ENCODE assay signal across 23 cellular contexts in the genomic region with DNA sequence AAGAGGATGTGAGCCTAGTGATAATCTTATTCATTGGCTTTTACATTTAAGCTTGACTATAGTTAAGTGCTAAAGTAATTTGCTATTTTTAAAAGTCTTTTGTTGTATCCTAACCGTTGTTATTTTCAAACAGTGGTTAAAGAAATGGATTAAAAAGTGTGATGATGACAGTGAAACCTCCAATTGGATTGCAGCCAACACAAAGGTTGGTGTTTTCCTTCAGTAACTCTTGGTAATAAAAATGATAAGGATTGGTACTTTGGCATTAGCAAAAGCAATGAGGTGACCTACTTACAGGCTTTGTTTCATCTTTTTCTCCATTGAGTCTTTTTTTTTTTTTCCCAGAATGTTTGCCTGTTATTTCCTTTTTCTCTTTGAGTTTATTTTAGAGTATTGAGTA.
"Had no signal": no experiment of that assay in that cellular context is flagged by ENCODE, and none has a peak within 500 bp of the region (broad histone marks: within the 10 kb centered on the region; RNA-seq: fewer than 3 reads in every experiment).

No MANE protein-coding gene starts in this region.

- H3K27ac ChIP-seq: brain microvascular endothelial cell, esophagus muscularis mucosa, foreskin keratinocyte, heart right ventricle, neutrophil, right lobe of liver, tibial nerve had no signal

- H3K27ac Mint-ChIP-seq: activated B cell treated with CpG ODN at 0.5 μM for 24 hours; activated CD4-positive, alpha-beta T cell treated with anti-CD3 and anti-CD28 coated beads for 36 hours; activated naive CD4-positive, alpha-beta T cell treated with anti-CD3 and anti-CD28 coated beads for 36 hours; activated naive CD8-positive, alpha-beta T cell treated with anti-CD3 and anti-CD28 coated beads for 36 hours; activated T-helper 1 cell treated with anti-CD3 and anti-CD28 coated beads, Interleukin-12 subunit alpha, Interleukin-12 subunit beta, Interleukin-2, Interleukin-4 antibody, amounts not matched to agents 30 ng/mL and 10 ng/mL and 1 ng/mL, durations not matched to agents 14 hours and 24 hours and 36 hours; nephron had no signal

- H3K9me3 Mint-ChIP-seq: activated B cell treated with CpG ODN at 0.5 μM for 24 hours; activated naive CD4-positive, alpha-beta T cell treated with anti-CD3 and anti-CD28 coated beads for 36 hours; activated naive CD8-positive, alpha-beta T cell treated with anti-CD3 and anti-CD28 coated beads for 36 hours; activated T-helper 1 cell treated with anti-CD3 and anti-CD28 coated beads, Interleukin-12 subunit alpha, Interleukin-12 subunit beta, Interleukin-2, Interleukin-4 antibody, amounts not matched to agents 30 ng/mL and 10 ng/mL and 1 ng/mL, durations not matched to agents 14 hours and 24 hours and 36 hours; nephron had no signal

- H3K4me1 Mint-ChIP-seq: activated B cell treated with CpG ODN at 0.5 μM for 24 hours; activated CD4-positive, alpha-beta T cell treated with anti-CD3 and anti-CD28 coated beads for 36 hours; nephron had no signal

- H3K4me3 ChIP-seq: esophagus muscularis mucosa, heart right ventricle, right lobe of liver, tibial nerve had no signal

- H3K27me3 ChIP-seq: brain microvascular endothelial cell, esophagus muscularis mucosa, foreskin keratinocyte, heart right ventricle, neutrophil, right lobe of liver, tibial nerve had no signal

- H3K4me3 Mint-ChIP-seq: activated B cell treated with CpG ODN at 0.5 μM for 24 hours; activated CD4-positive, alpha-beta T cell treated with anti-CD3 and anti-CD28 coated beads for 36 hours; activated naive CD4-positive, alpha-beta T cell treated with anti-CD3 and anti-CD28 coated beads for 36 hours; activated naive CD8-positive, alpha-beta T cell treated with anti-CD3 and anti-CD28 coated beads for 36 hours; activated T-helper 1 cell treated with anti-CD3 and anti-CD28 coated beads, Interleukin-12 subunit alpha, Interleukin-12 subunit beta, Interleukin-2, Interleukin-4 antibody, amounts not matched to agents 30 ng/mL and 10 ng/mL and 1 ng/mL, durations not matched to agents 14 hours and 24 hours and 36 hours; nephron had no signal

- FAIRE-seq: astrocyte had no signal

- ATAC-seq: activated CD4-positive, alpha-beta T cell treated with anti-CD3 and anti-CD28 coated beads for 36 hours; foreskin keratinocyte; heart right ventricle; left ventricle myocardium superior had no signal

- H3K27me3 Mint-ChIP-seq: activated B cell treated with CpG ODN at 0.5 μM for 24 hours; activated CD4-positive, alpha-beta T cell treated with anti-CD3 and anti-CD28 coated beads for 36 hours; activated naive CD8-positive, alpha-beta T cell treated with anti-CD3 and anti-CD28 coated beads for 36 hours had no signal

- H3K4me1 ChIP-seq: foreskin keratinocyte had no signal

- H3K9me3 ChIP-seq: esophagus muscularis mucosa, heart right ventricle, neutrophil, right lobe of liver, tibial nerve had no signal

- DNase-seq: activated B cell treated with CpG ODN at 0.5 μM for 24 hours; activated CD4-positive, alpha-beta T cell treated with anti-CD3 and anti-CD28 coated beads for 36 hours; activated CD4-positive, alpha-beta T cell treated with anti-CD3 and anti-CD28 coated beads, Interleukin-2, amount 50 U/mL, for 48 hours; activated CD8-positive, alpha-beta memory T cell treated with anti-CD3 and anti-CD28 coated beads, Interleukin-2, amount 50 U/mL, for 4 hours; activated effector memory CD4-positive, alpha-beta T cell treated with anti-CD3 and anti-CD28 coated beads, Interleukin-2, amount 50 U/mL, for 16 hours; activated naive CD4-positive, alpha-beta T cell treated with anti-CD3 and anti-CD28 coated beads for 36 hours; activated naive CD8-positive, alpha-beta T cell treated with anti-CD3 and anti-CD28 coated beads for 36 hours; activated T-cell treated with anti-CD3 and anti-CD28 coated beads, Interleukin-2, amount 50 U/mL, for 1 hour; amniotic stem cell; brain microvascular endothelial cell; foreskin keratinocyte; heart right ventricle; left ventricle myocardium superior; right lobe of liver; stimulated activated CD4-positive, alpha-beta T cell treated with anti-CD3 and anti-CD28 coated beads, Interleukin-1b, Interleukin-23, amount 100 ng/mL, for 48 hours; stimulated activated naive CD4-positive, alpha-beta T cell; T-helper 2 cell had no signal
